11 cellular contexts compared by ENCODE assay signal in genomic region chr1:209583408-209583807, GRCh38. TPM values are rescaled to one million over a fixed set of nuclear protein-coding genes. Genes with fewer than 3 reads are reported as not detected.
DNase-seq lines count a peak whose midpoint lies in the region; ATAC-seq, FAIRE-seq and TF ChIP-seq lines count a peak whose summit lies in the region.
"Had no signal": no experiment of that assay in that cellular context is flagged by ENCODE, and none has a peak within 500 bp of the region (broad histone marks: within the 10 kb centered on the region; RNA-seq: fewer than 3 reads in every experiment).

Gene CAMK1G (plus strand): TSS chr1:209583714. CDS start chr1:209594984, 11,270 bp downstream.

- H3K4me1 ChIP-seq in Caco-2: peaks cover 4% of the 10 kb centered on the region; the same call in 1 of the 2 replicates

- no peaks in the 10 kb centered on the region for H3K27me3 Mint-ChIP-seq in Caco-2 (ENCODE audit: insufficient read depth, unreplicated experiment)

- H3K27ac ChIP-seq in SK-N-MC: no peak within 1 kb of the TSS
- H3K27ac ChIP-seq: epithelial cell of prostate had no signal

- no peak for FAIRE-seq in H54 (lab: Jason Lieb, UNC)

- H3K36me3 Mint-ChIP-seq in Caco-2 (ENCODE audit: insufficient read depth, unreplicated experiment): no peaks in the 10 kb centered on the region

- no peaks in the 10 kb centered on the region; the same call in 1 of the 2 replicates for H3K27me3 ChIP-seq in Caco-2 (replicated peaks; ENCODE audit: control insufficient read depth, insufficient read depth, low read length)

- no peak for TF ChIP-seq POLR2A in H54 (IDR thresholded peaks at IDR 0.05; ENCODE audit: low read depth, low read length)

- no peaks in the 10 kb centered on the region for H3K9me3 Mint-ChIP-seq in Caco-2 (ENCODE audit: unreplicated experiment)

- H3K27ac Mint-ChIP-seq in Caco-2 (ENCODE audit: unreplicated experiment): no peak within 1 kb of the TSS

- H3K9ac ChIP-seq in SK-N-MC (ENCODE audit: insufficient read length): no peak within 1 kb of the TSS

- no peaks in the 10 kb centered on the region for H3K9me3 ChIP-seq in SK-N-MC (ENCODE audit: low read depth, low read length)
- no peaks in the 10 kb centered on the region for H3K9me3 ChIP-seq in Caco-2

- peak; percentile 69 for DNase-seq in H54 (ENCODE audit: insufficient read length, low spot score)
- no peak for DNase-seq in SK-N-MC (ENCODE audit: low read depth, low spot score)
- peak in 40 of 42 donors; percentile 14 to 88 (median 60) for DNase-seq in head of caudate nucleus
- peak; percentile 43 for DNase-seq in retinal pigment epithelial cell (ENCODE audit: low read depth)
- DNase-seq in MV-4-11 (lab: John Stamatoyannopoulos, UW): no peak
- no peak for DNase-seq in Caco-2
- no peak for DNase-seq in DMS153 (lab: John Stamatoyannopoulos, UW)
- DNase-seq: stimulated activated naive CD4-positive, alpha-beta T cell had no signal

- no peak for ATAC-seq in GM18517 (IDR thresholded peaks at IDR 0.05; ENCODE audit: unreplicated experiment)

- intact Hi-C loops in head of caudate nucleus (cut with DNase I) (no loop called here), Caco-2 (cut with micrococcal nuclease; ENCODE audit: unreplicated experiment) (no loop called here)

- no TSS peak for BruUV-seq in Caco-2 (replicated peaks; lab: Mats Ljungman, UMichigan)

- H3K36me3 ChIP-seq in SK-N-MC (ENCODE audit: insufficient read depth, low read length): no peaks in the 10 kb centered on the region
- H3K36me3 ChIP-seq in Caco-2 (ENCODE audit: control insufficient read depth, insufficient read depth, low read length): no peaks in the 10 kb centered on the region

- CTCF ChIA-PET in Caco-2 (lab: Charles Lee): no interaction called here

- POLR2A ChIA-PET in Caco-2 (lab: Charles Lee): no interaction called here

- TF ChIP-seq CTCF in retinal pigment epithelial cell (conservative IDR thresholded peaks at IDR 0.05; ENCODE audit: low read depth, low read length): no peak
- TF ChIP-seq CTCF in Caco-2 (IDR thresholded peaks at IDR 0.05; ENCODE audit: insufficient read depth in 1 of 2, low read depth in 1 of 2, low read length in 1 of 2, severe bottlenecking in 1 of 2, unreplicated experiment in 1 of 2): no peak

- H3K4me1 Mint-ChIP-seq in Caco-2 (ENCODE audit: low read depth, unreplicated experiment): no peaks in the 10 kb centered on the region

- no peak within 1 kb of the TSS for H3K4me3 Mint-ChIP-seq in Caco-2 (ENCODE audit: unreplicated experiment)

- H3K4me3 ChIP-seq in SK-N-MC (peak within 1 kb of the TSS; percentile 42), retinal pigment epithelial cell (ENCODE audit: low read length) (peak within 1 kb of the TSS; percentile 11), Caco-2 (ENCODE audit: low read depth, low read length) (no peak within 1 kb of the TSS)

RNA-seq across cellular contexts. Expression of gene CAMK1G, which starts in this region (rescaled TPM):
- not detected in 2 replicates for total RNA-seq in Caco-2 (2022)
- total RNA-seq: activated CD8-positive, alpha-beta memory T cell treated with anti-CD3 and anti-CD28 coated beads for 36 hours had no signal

Comparison
In these comparisons a context has a peak if more than half of its experiments do, and no peak if none do; other contexts are left out.
1. DNase-seq: peak in H54 (single experiment), head of caudate nucleus (40 of 42) and retinal pigment epithelial cell (single experiment); none in SK-N-MC (single experiment), MV-4-11 (single experiment), Caco-2 (0 of 2) and DMS153 (single experiment).